1 cellular context compared by ENCODE assay signal in the genomic region with DNA sequence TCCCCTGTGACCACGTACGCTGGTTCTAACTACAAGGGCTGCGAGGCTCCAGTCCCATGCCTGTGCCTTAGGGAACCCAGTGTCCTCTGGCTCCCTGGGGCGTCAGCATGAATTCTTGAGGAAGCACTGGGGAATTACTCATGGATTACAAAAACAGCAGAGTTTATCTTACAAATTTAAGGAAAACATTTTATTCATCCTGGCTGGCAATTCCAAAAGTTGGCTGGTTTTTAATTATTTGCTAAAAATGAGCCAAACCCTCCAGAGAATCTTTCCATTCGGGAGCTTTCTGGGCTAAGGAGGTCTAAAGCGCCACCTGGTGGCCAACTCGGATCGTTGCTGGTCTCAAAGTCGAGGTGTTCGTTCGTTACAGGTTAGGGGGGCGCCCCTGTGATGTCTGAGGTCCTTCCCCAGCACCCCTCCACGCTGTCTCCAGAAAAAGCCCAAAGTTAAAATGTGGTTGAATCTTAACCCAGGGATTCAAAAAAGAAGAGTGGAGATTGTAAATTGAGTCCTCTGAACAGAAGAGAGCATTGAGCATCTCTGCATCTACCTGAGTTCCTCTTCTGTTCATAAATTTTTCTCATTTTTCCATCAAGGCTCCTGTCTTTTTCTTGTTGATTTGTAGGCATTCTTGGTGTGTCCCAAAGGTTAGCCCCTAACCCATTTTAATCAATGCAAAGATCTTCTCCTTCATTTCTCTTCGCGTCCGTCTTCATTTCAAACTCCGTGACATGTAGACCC.
TF ChIP-seq lines count a peak whose summit lies in the region.

No MANE protein-coding gene starts in this region.

TF ChIP-seq in HepG2, 621 proteins besides CTCF, POLR2A, EP300 and RAD21 (continued from another document):
- TF ChIP-seq, protein P1, sequence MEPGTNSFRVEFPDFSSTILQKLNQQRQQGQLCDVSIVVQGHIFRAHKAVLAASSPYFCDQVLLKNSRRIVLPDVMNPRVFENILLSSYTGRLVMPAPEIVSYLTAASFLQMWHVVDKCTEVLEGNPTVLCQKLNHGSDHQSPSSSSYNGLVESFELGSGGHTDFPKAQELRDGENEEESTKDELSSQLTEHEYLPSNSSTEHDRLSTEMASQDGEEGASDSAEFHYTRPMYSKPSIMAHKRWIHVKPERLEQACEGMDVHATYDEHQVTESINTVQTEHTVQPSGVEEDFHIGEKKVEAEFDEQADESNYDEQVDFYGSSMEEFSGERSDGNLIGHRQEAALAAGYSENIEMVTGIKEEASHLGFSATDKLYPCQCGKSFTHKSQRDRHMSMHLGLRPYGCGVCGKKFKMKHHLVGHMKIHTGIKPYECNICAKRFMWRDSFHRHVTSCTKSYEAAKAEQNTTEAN (CRISPR knock-in tag; conservative IDR thresholded peaks at IDR 0.05), result no peak
- TF ChIP-seq ZKSCAN5 (CRISPR knock-in tag; IDR thresholded peaks at IDR 0.05), result no peak
- no peak for TF ChIP-seq MLLT10 (CRISPR knock-in tag; IDR thresholded peaks at IDR 0.05)
- no peak for TF ChIP-seq ELF1 (CRISPR knock-in tag; IDR thresholded peaks at IDR 0.05)
- TF ChIP-seq, protein P2, sequence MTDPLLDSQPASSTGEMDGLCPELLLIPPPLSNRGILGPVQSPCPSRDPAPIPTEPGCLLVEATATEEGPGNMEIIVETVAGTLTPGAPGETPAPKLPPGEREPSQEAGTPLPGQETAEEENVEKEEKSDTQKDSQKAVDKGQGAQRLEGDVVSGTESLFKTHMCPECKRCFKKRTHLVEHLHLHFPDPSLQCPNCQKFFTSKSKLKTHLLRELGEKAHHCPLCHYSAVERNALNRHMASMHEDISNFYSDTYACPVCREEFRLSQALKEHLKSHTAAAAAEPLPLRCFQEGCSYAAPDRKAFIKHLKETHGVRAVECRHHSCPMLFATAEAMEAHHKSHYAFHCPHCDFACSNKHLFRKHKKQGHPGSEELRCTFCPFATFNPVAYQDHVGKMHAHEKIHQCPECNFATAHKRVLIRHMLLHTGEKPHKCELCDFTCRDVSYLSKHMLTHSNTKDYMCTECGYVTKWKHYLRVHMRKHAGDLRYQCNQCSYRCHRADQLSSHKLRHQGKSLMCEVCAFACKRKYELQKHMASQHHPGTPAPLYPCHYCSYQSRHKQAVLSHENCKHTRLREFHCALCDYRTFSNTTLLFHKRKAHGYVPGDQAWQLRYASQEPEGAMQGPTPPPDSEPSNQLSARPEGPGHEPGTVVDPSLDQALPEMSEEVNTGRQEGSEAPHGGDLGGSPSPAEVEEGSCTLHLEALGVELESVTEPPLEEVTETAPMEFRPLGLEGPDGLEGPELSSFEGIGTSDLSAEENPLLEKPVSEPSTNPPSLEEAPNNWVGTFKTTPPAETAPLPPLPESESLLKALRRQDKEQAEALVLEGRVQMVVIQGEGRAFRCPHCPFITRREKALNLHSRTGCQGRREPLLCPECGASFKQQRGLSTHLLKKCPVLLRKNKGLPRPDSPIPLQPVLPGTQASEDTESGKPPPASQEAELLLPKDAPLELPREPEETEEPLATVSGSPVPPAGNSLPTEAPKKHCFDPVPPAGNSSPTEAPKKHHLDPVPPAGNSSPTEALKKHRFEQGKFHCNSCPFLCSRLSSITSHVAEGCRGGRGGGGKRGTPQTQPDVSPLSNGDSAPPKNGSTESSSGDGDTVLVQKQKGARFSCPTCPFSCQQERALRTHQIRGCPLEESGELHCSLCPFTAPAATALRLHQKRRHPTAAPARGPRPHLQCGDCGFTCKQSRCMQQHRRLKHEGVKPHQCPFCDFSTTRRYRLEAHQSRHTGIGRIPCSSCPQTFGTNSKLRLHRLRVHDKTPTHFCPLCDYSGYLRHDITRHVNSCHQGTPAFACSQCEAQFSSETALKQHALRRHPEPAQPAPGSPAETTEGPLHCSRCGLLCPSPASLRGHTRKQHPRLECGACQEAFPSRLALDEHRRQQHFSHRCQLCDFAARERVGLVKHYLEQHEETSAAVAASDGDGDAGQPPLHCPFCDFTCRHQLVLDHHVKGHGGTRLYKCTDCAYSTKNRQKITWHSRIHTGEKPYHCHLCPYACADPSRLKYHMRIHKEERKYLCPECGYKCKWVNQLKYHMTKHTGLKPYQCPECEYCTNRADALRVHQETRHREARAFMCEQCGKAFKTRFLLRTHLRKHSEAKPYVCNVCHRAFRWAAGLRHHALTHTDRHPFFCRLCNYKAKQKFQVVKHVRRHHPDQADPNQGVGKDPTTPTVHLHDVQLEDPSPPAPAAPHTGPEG (CRISPR knock-in tag; IDR thresholded peaks at IDR 0.05), result no peak
- no peak for TF ChIP-seq CCAR2 (optimal IDR thresholded peaks at IDR 0.05; ENCODE audit: low read depth, low read length)
- TF ChIP-seq STAG1 (CRISPR knock-in tag; IDR thresholded peaks at IDR 0.05), result peak; percentile 83
- no peak for TF ChIP-seq ATF2 (CRISPR knock-in tag; IDR thresholded peaks at IDR 0.05)
- 0 out of 2 replicates have a peak, but pooled peaks have one; percentile 3 for TF ChIP-seq ZNF354B (CRISPR knock-in tag; IDR thresholded peaks at IDR 0.05)
- TF ChIP-seq MEF2D (CRISPR knock-in tag; IDR thresholded peaks at IDR 0.05), result no peak
- TF ChIP-seq SALL2 (CRISPR knock-in tag; IDR thresholded peaks at IDR 0.05), result peak; percentile 37; the same call in 1 of the 2 replicates
- no peak for TF ChIP-seq ZNF530 (CRISPR knock-in tag; IDR thresholded peaks at IDR 0.05; ENCODE audit: low read depth)
- TF ChIP-seq KAT8 (CRISPR knock-in tag; IDR thresholded peaks at IDR 0.05), result no peak
- no peak for TF ChIP-seq SRSF4 (IDR thresholded peaks at IDR 0.05; ENCODE audit: low read depth, low read length, poor library complexity, severe bottlenecking)
- TF ChIP-seq MTF2 (CRISPR knock-in tag; IDR thresholded peaks at IDR 0.05; ENCODE audit: borderline replicate concordance), result 0 out of 2 replicates have a peak, but pooled peaks have one; percentile 41
- no peak for TF ChIP-seq GABPB1 (CRISPR knock-in tag; IDR thresholded peaks at IDR 0.05)
- no peak for TF ChIP-seq CSRNP2 (CRISPR knock-in tag; conservative IDR thresholded peaks at IDR 0.05; ENCODE audit: low read depth)
- TF ChIP-seq NR3C1 (CRISPR knock-in tag; IDR thresholded peaks at IDR 0.05), result no peak
